8 cellular contexts compared by ENCODE assay signal in genomic region chr7:134646425-134647305, GRCh38. TPM values are rescaled to one million over a fixed set of nuclear protein-coding genes. Genes with fewer than 3 reads are reported as not detected.
DNase-seq lines count a peak whose midpoint lies in the region; ATAC-seq and FAIRE-seq lines count a peak whose summit lies in the region.

TSS of gene BPGM (plus strand) at chr7:134646853. CDS start at chr7:134661508, 14,655 bp downstream.

- no peaks in the 10 kb centered on the region for H3K27me3 ChIP-seq in HUES48 (ENCODE audit: control insufficient read depth, insufficient read depth, low read length)
- H3K27me3 ChIP-seq in NT2/D1 (ENCODE audit: insufficient read depth, insufficient read length): no peaks in the 10 kb centered on the region

- H3K9me3 ChIP-seq in HUES48 (ENCODE audit: control insufficient read depth, insufficient read depth, low read length) (no peaks in the 10 kb centered on the region), NT2/D1 (ENCODE audit: insufficient read depth, low read length) (no peaks in the 10 kb centered on the region), mesodermal cell (ENCODE audit: control insufficient read depth, low read length) (no peaks in the 10 kb centered on the region)

- peak; percentile 100 for FAIRE-seq in endometrium (lab: Jason Lieb, UNC)

- WGBS in mesodermal cell (ENCODE audit: insufficient coverage in 2 of 2), 2 experiments: 0 to 1% methylated on average over 23 to 26 of the region's 36 CpGs

- H3K27ac ChIP-seq in HUES48 (ENCODE audit: low read depth, low read length): peak within 1 kb of the TSS; percentile 34
- peak within 1 kb of the TSS; percentile 19 for H3K27ac ChIP-seq in mesodermal cell (ENCODE audit: low read depth, low read length, severe bottlenecking)

- peak; percentile 96 for ATAC-seq in GM21390 (IDR thresholded peaks at IDR 0.05; ENCODE audit: unreplicated experiment)

- H3K9ac ChIP-seq in HUES48 (ENCODE audit: low read depth, low read length) (peak within 1 kb of the TSS; percentile 50), NT2/D1 (ENCODE audit: insufficient read length, low read depth) (peak within 1 kb of the TSS; percentile 77)

- peak within 1 kb of the TSS; percentile 85 for H3K4me3 ChIP-seq in HUES48 (ENCODE audit: low read depth, low read length)
- H3K4me3 ChIP-seq in NT2/D1 (ENCODE audit: insufficient read length, low read depth): peak within 1 kb of the TSS; percentile 84
- peak within 1 kb of the TSS; percentile 88 for H3K4me3 ChIP-seq in mesodermal cell (ENCODE audit: extremely low read depth, insufficient read depth, low read length, poor library complexity, severe bottlenecking)

- DNase-seq in D341Med (ENCODE audit: low spot score) (peak; percentile 96), NT2/D1 (ENCODE audit: low read depth, low spot score) (peak; percentile 100)
- DNase-seq in activated CD8-positive, alpha-beta memory T cell treated with anti-CD3 and anti-CD28 coated beads, Interleukin-2, amount 50 U/mL, for 1 hour (ENCODE audit: extremely low read depth): peak; percentile 98
- peak; percentile 87 to 95 for DNase-seq in stimulated activated CD8-positive, alpha-beta memory T cell treated with anti-CD3 and anti-CD28 coated beads, Interleukin-15, amount 100 ng/mL, for 4 hours (ENCODE audit: low read depth in 2 of 2)

- H3K4me1 ChIP-seq in HUES48 (ENCODE audit: control insufficient read depth, insufficient read depth, low read length): peaks cover 9% of the 10 kb centered on the region
- no peaks in the 10 kb centered on the region for H3K4me1 ChIP-seq in NT2/D1 (ENCODE audit: insufficient read depth, insufficient read length)
- H3K4me1 ChIP-seq in mesodermal cell (ENCODE audit: control insufficient read depth, insufficient read depth, low read length, poor library complexity, severe bottlenecking): peaks cover 9% of the 10 kb centered on the region

- H3K36me3 ChIP-seq in HUES48 (ENCODE audit: control insufficient read depth, insufficient read depth, low read length) (no peaks in the 10 kb centered on the region), NT2/D1 (ENCODE audit: insufficient read depth, insufficient read length, low read length) (no peaks in the 10 kb centered on the region), mesodermal cell (ENCODE audit: control insufficient read depth, insufficient read depth, low read length) (no peaks in the 10 kb centered on the region)

RNA-seq across cellular contexts. Expression of gene BPGM, which starts in this region (rescaled TPM):
- 27.6 TPM for polyA plus RNA-seq in mesodermal cell (2013, experiment 1 of 2)
- 28.5 TPM for polyA plus RNA-seq in mesodermal cell (2013, experiment 2 of 2)

Comparison
In these comparisons a context has a peak if more than half of its experiments do, and no peak if none do; other contexts are left out.
1. Peak in every context shown above with its lines: DNase-seq, ATAC-seq, H3K4me3 ChIP-seq and H3K27ac ChIP-seq.